ENCODE assay signal across 8 cellular contexts in the genomic region with DNA sequence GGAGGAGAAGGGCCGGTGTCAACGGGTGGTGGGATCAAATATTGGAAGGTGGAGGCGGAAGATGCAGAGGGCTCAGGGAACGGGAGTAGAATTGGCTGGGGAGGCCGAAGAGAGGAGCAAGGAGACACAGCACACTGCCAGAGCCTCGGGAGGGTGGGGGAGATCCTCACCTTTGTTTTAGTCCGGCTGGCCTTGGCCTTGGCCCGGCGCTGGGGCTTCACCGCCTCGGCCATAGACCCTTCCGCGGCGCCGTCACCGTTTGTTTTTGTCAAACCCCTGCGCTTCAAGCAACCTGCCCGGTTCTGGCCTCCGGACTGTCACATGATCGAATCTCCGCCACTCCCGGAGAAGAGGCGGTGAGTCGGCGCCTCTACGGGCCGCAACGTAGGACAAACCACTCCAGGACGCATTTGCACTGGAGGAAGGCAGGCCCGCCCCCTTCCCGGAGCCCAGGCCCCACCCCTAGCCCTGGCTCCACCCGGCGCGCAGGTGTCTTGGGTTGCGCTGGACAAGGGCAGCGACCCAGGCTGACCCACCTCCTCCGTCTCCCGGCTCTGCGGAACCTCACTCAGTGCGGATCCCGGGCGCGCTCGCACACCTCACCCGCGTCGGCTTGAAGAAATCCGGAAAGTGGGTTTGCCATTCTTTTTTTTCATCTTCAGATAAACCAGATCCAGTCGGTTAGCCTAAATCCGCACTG. TPM values are rescaled to one million over a fixed set of nuclear protein-coding genes. Genes with fewer than 3 reads are reported as not detected.
A peak's percentile ranks its signal among the peaks of the same experiment; 100 is the strongest.
DNase-seq lines count a peak whose midpoint lies in the region; ATAC-seq and TF ChIP-seq lines count a peak whose summit lies in the region.

A gene with protein sequence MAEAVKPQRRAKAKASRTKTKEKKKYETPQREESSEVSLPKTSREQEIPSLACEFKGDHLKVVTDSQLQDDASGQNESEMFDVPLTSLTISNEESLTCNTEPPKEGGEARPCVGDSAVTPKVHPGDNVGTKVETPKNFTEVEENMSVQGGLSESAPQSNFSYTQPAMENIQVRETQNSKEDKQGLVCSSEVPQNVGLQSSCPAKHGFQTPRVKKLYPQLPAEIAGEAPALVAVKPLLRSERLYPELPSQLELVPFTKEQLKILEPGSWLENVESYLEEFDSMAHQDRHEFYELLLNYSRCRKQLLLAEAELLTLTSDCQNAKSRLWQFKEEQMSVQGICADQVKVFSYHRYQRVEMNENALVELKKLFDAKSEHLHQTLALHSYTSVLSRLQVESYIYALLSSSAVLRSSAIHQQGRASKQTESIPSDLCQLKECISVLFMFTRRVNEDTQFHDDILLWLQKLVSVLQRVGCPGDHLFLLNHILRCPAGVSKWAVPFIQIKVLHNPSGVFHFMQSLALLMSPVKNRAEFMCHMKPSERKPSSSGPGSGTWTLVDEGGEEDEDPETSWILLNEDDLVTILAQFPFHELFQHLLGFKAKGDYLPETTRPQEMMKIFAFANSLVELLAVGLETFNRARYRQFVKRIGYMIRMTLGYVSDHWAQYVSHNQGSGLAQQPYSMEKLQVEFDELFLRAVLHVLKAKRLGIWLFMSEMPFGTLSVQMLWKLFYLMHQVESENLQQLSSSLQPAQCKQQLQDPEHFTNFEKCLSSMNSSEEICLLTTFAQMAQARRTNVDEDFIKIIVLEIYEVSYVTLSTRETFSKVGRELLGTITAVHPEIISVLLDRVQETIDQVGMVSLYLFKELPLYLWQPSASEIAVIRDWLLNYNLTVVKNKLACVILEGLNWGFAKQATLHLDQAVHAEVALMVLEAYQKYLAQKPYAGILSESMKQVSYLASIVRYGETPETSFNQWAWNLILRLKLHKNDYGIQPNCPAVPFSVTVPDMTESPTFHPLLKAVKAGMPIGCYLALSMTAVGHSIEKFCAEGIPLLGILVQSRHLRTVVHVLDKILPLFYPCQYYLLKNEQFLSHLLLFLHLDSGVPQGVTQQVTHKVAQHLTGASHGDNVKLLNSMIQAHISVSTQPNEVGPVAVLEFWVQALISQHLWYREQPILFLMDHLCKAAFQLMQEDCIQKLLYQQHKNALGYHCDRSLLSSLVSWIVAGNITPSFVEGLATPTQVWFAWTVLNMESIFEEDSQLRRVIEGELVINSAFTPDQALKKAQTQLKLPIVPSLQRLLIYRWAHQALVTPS (N-terminal part only) (minus strand): TSS at position 323 of the 700 bp plus-strand sequence. CDS start 90 bp downstream, at position 233.

- CTCF ChIA-PET in mammary epithelial cell (lab: Charles Lee; ENCODE audit: low non-redundant PET) = no interaction called here

- no TSS peak for BruUV-seq in mammary epithelial cell (replicated peaks; lab: Mats Ljungman, UMichigan)

- in situ Hi-C loops in mammary epithelial cell (cut with MboI; ENCODE audit: low sequenced_read_pairs in 2 of 2) = loop anchor here in 1 of 2 donors (10.0 kb wide), 1 partner anchor 108 kb away; a partner anchor contains a TSS

- H3K4me3 ChIP-seq in WERI-Rb-1 (ENCODE audit: low read depth, low read length) (peak within 1 kb of the TSS; percentile 89), mammary epithelial cell (replicated peaks in 1 of 3; ENCODE audit: insufficient read depth in 1 of 3, low read depth in 2 of 3, low read length in 3 of 3) (peak within 1 kb of the TSS; percentile 78 to 93 (median 89)), skin epidermis (peak within 1 kb of the TSS; percentile 56 to 94 (median 73))

- DNase-seq in AG08395 (ENCODE audit: low spot score) (peak; percentile 92), NCI-H2227 (lab: John Stamatoyannopoulos, UW; ENCODE audit: unreplicated experiment) (peak; percentile 96), WERI-Rb-1 (peak; percentile 99), mammary epithelial cell (peak; percentile 96), iPS-NIHi11 (ENCODE audit: low spot score) (peak; percentile 95)

- H3K4me2 ChIP-seq in mammary epithelial cell (ENCODE audit: insufficient read depth, low read depth, low read length) = peak within 1 kb of the TSS; percentile 76

- peaks cover 41% of the 10 kb centered on the region for H3K79me2 ChIP-seq in mammary epithelial cell (ENCODE audit: insufficient read depth, low read length)

- ATAC-seq in GM18909 (IDR thresholded peaks at IDR 0.05; ENCODE audit: poor library complexity, unreplicated experiment) (peak; percentile 96), HG03159 (IDR thresholded peaks at IDR 0.05; ENCODE audit: unreplicated experiment) (peak; percentile 97)

- no peaks in the 10 kb centered on the region for H3K27me3 ChIP-seq in WERI-Rb-1 (ENCODE audit: insufficient read depth, low read depth, severe bottlenecking)
- no peaks in the 10 kb centered on the region for H3K27me3 ChIP-seq in mammary epithelial cell (ENCODE audit: insufficient read depth, low read length)

- no peak for TF ChIP-seq CTCF in WERI-Rb-1 (IDR thresholded peaks at IDR 0.05; ENCODE audit: low read depth, low read length)
- TF ChIP-seq CTCF in mammary epithelial cell (conservative IDR thresholded peaks at IDR 0.05 in 1 of 2, IDR thresholded peaks at IDR 0.05 in 1 of 2; ENCODE audit: extremely low read depth in 1 of 2, insufficient read depth in 1 of 2, low read depth in 1 of 2, low read length in 2 of 2) = no peak

- no peaks in the 10 kb centered on the region for H4K20me1 ChIP-seq in mammary epithelial cell (ENCODE audit: insufficient read depth, low read length)

- dilution Hi-C loops in mammary epithelial cell (cut with HindIII; ENCODE audit: low sequenced_read_pairs) = no loop called here

- H2AFZ ChIP-seq in mammary epithelial cell (ENCODE audit: low read depth, low read length) = peak within 1 kb of the TSS; percentile 95

- H3K4me1 ChIP-seq in mammary epithelial cell (ENCODE audit: insufficient read depth, low read length) = peaks cover 6% of the 10 kb centered on the region

- H3K9me3 ChIP-seq in WERI-Rb-1 (ENCODE audit: severe bottlenecking) (no peaks in the 10 kb centered on the region), mammary epithelial cell (replicated peaks; ENCODE audit: insufficient read depth, low read length) (no peaks in the 10 kb centered on the region)

- H3K9ac ChIP-seq in mammary epithelial cell (ENCODE audit: insufficient read depth, low read length) = peak within 1 kb of the TSS; percentile 95

- H3K27ac ChIP-seq in WERI-Rb-1 (peak within 1 kb of the TSS; percentile 76), mammary epithelial cell (ENCODE audit: insufficient read depth, low read depth, low read length) (peak within 1 kb of the TSS; percentile 67), skin epidermis (peak within 1 kb of the TSS; percentile 20 to 92 (median 82))

- H3K36me3 ChIP-seq in WERI-Rb-1 = peaks cover 16% of the 10 kb centered on the region
- H3K36me3 ChIP-seq in mammary epithelial cell (ENCODE audit: insufficient read depth, low read length) = no peaks in the 10 kb centered on the region

- WGBS in mammary epithelial cell (ENCODE audit: low coverage, missing lambda C conversion rate) = 1% methylated on average over 16 of the region's 50 CpGs

- intact Hi-C loops in mammary epithelial cell (cut with micrococcal nuclease) = loop anchor here (1.0 to 5.0 kb wide), 5 partner anchors 13 to 1250 kb away; no protein-coding TSS in a partner anchor

RNA-seq across cellular contexts. Expression of the gene that starts here (rescaled TPM):
- 10 to 100 TPM; 26.3 to 44.8 TPM for total RNA-seq in mammary epithelial cell
- polyA plus RNA-seq in mammary epithelial cell = 11.6 TPM
- polyA minus RNA-seq in mammary epithelial cell = 43.2 TPM

Comparison
In these comparisons a context has a peak if more than half of its experiments do, and no peak if none do; other contexts are left out.
1. Peak in every context shown above with its lines: DNase-seq, ATAC-seq, H3K4me3 ChIP-seq and H3K27ac ChIP-seq.